In genomic region chr4:140213736-140214135, GRCh38 we compare ENCODE assay signal across 17 cellular contexts. TPM values are rescaled to one million over a fixed set of nuclear protein-coding genes. Genes with fewer than 3 reads are reported as not detected.
A peak's percentile ranks its signal among the peaks of the same experiment; 100 is the strongest.
DNase-seq lines count a peak whose midpoint lies in the region; ATAC-seq, FAIRE-seq and TF ChIP-seq lines count a peak whose summit lies in the region.
"Had no signal": no experiment of that assay in that cellular context is flagged by ENCODE, and none has a peak within 500 bp of the region (broad histone marks: within the 10 kb centered on the region; RNA-seq: fewer than 3 reads in every experiment).

No MANE protein-coding gene starts in this region.

- H3K36me3 Mint-ChIP-seq in activated CD8-positive, alpha-beta T cell treated with anti-CD3 and anti-CD28 coated beads for 36 hours (ENCODE audit: low read depth) = no peaks in the 10 kb centered on the region
- no peaks in the 10 kb centered on the region for H3K36me3 Mint-ChIP-seq in activated CD8-positive, alpha-beta T cell treated with anti-CD3 and anti-CD28 coated beads, Interleukin-2, amount 10 ng/mL, durations not matched to agents 7 days and 5 days (ENCODE audit: low read depth)
- H3K36me3 Mint-ChIP-seq: CD14-positive monocyte had no signal

- H3K27me3 ChIP-seq in PC-3 (ENCODE audit: low read length) (no peaks in the 10 kb centered on the region), endothelial cell of umbilical vein (ENCODE audit: control insufficient read depth in 2 of 2, insufficient read depth in 2 of 2, low read length in 2 of 2) (peaks cover 0 to 1% of the 10 kb centered on the region in 2 experiments), muscle layer of duodenum (ENCODE audit: low read depth, low read length) (no peaks in the 10 kb centered on the region), adrenal gland (no peaks in the 10 kb centered on the region)
- H3K27me3 ChIP-seq in effector memory CD4-positive, alpha-beta T cell (replicated peaks; ENCODE audit: control insufficient read depth, insufficient read depth, low read length, poor library complexity, severe bottlenecking) = no peaks in the 10 kb centered on the region
- H3K27me3 ChIP-seq: heart left ventricle had no signal

- no peak for FAIRE-seq in endothelial cell of umbilical vein (lab: Jason Lieb, UNC)

- H2AFZ ChIP-seq in PC-3 (ENCODE audit: low read length) (peak overlapping the region; percentile 42; the same call in 1 of the 2 replicates), endothelial cell of umbilical vein (ENCODE audit: low read depth, low read length) (no peak overlapping the region)

- POLR2A ChIA-PET in activated CD8-positive, alpha-beta T cell treated with anti-CD3 and anti-CD28 coated beads for 36 hours (lab: Charles Lee) = no interaction called here
- POLR2A ChIA-PET in activated CD8-positive, alpha-beta T cell treated with anti-CD3 and anti-CD28 coated beads, Interleukin-2, amount 10 ng/mL, durations not matched to agents 7 days and 5 days (lab: Charles Lee) = no interaction called here
- POLR2A ChIA-PET in PC-3 (lab: Charles Lee; ENCODE audit: unreplicated experiment) = no interaction called here
- POLR2A ChIA-PET in endothelial cell of umbilical vein (lab: Charles Lee) = no interaction called here

- DNase-seq in activated CD8-positive, alpha-beta T cell treated with anti-CD3 and anti-CD28 coated beads for 36 hours = peak; percentile 24
- no peak for DNase-seq in activated CD8-positive, alpha-beta T cell treated with anti-CD3 and anti-CD28 coated beads, Interleukin-2, amount 10 ng/mL, durations not matched to agents 7 days and 5 days
- DNase-seq in PC-3 (peak; percentile 58), endothelial cell of umbilical vein (ENCODE audit: low read depth, low spot score) (no peak), adrenal gland (no peak)
- DNase-seq in effector memory CD4-positive, alpha-beta T cell = no peak
- DNase-seq in activated effector memory CD4-positive, alpha-beta T cell treated with anti-CD3 and anti-CD28 coated beads, Interleukin-2, amount 50 U/mL, for 16 hours = no peak
- DNase-seq: activated CD8-positive, alpha-beta memory T cell treated with anti-CD3 and anti-CD28 coated beads, Interleukin-2, amount 50 U/mL, for 48 hours; activated naive CD8-positive, alpha-beta T cell treated with anti-CD3 and anti-CD28 coated beads, Interleukin-2, amount 10 ng/mL, durations not matched to agents 7 days and 5 days; heart left ventricle; kidney glomerular epithelial cell; NCI-H1048; stimulated activated naive CD4-positive, alpha-beta T cell treated with Interleukin-2 at 50 U/mL for 16 hours; T-helper 2 cell had no signal

- no peaks in the 10 kb centered on the region for H3K9me3 Mint-ChIP-seq in activated CD8-positive, alpha-beta T cell treated with anti-CD3 and anti-CD28 coated beads for 36 hours
- no peaks in the 10 kb centered on the region for H3K9me3 Mint-ChIP-seq in activated CD8-positive, alpha-beta T cell treated with anti-CD3 and anti-CD28 coated beads, Interleukin-2, amount 10 ng/mL, durations not matched to agents 7 days and 5 days (ENCODE audit: insufficient read depth)

- no peaks in the 10 kb centered on the region for H3K9me2 ChIP-seq in PC-3 (replicated peaks; ENCODE audit: low read length)

- H3F3A ChIP-seq in PC-3 (ENCODE audit: low read length, unreplicated experiment) = no peaks in the 10 kb centered on the region

- intact Hi-C loops in activated CD8-positive, alpha-beta T cell treated with anti-CD3 and anti-CD28 coated beads for 36 hours (cut with micrococcal nuclease) = no loop called here
- intact Hi-C loops in PC-3 (cut with micrococcal nuclease) (no loop called here), endothelial cell of umbilical vein (cut with micrococcal nuclease) (no loop called here), adrenal gland (cut with DNase I) (no loop called here)

- no TSS peak for BruUV-seq in PC-3 (replicated peaks; lab: Mats Ljungman, UMichigan)
- BruUV-seq in endothelial cell of umbilical vein (replicated peaks; lab: Mats Ljungman, UMichigan) = no TSS peak

- ATAC-seq in activated CD8-positive, alpha-beta T cell treated with anti-CD3 and anti-CD28 coated beads for 36 hours = peak; percentile 71
- ATAC-seq in activated CD8-positive, alpha-beta T cell treated with anti-CD3 and anti-CD28 coated beads, Interleukin-2, amount 10 ng/mL, durations not matched to agents 7 days and 5 days = no peak
- ATAC-seq in PC-3 = peak; percentile 70
- ATAC-seq: heart left ventricle had no signal

- no peak overlapping the region for H3K27ac Mint-ChIP-seq in activated CD8-positive, alpha-beta T cell treated with anti-CD3 and anti-CD28 coated beads for 36 hours
- H3K27ac Mint-ChIP-seq in activated CD8-positive, alpha-beta T cell treated with anti-CD3 and anti-CD28 coated beads, Interleukin-2, amount 10 ng/mL, durations not matched to agents 7 days and 5 days = no peak overlapping the region
- H3K27ac Mint-ChIP-seq: activated naive CD8-positive, alpha-beta T cell treated with anti-CD3 and anti-CD28 coated beads, Interleukin-2, amount 10 ng/mL, durations not matched to agents 7 days and 5 days had no signal

- 67 to 96% (median 88%) methylated on average over 1 of the region's 1 CpG; no CpG with 5 or more reads in 1 of the 4 donors for WGBS in adrenal gland, 4 donors

- peaks cover 2% of the 10 kb centered on the region for H3K27me3 Mint-ChIP-seq in activated CD8-positive, alpha-beta T cell treated with anti-CD3 and anti-CD28 coated beads for 36 hours
- peaks cover 14% of the 10 kb centered on the region for H3K27me3 Mint-ChIP-seq in activated CD8-positive, alpha-beta T cell treated with anti-CD3 and anti-CD28 coated beads, Interleukin-2, amount 10 ng/mL, durations not matched to agents 7 days and 5 days (ENCODE audit: low read depth)

- CTCF ChIA-PET in activated CD8-positive, alpha-beta T cell treated with anti-CD3 and anti-CD28 coated beads for 36 hours (lab: Charles Lee) = no interaction called here
- CTCF ChIA-PET in activated CD8-positive, alpha-beta T cell treated with anti-CD3 and anti-CD28 coated beads, Interleukin-2, amount 10 ng/mL, durations not matched to agents 7 days and 5 days (lab: Charles Lee) = no interaction called here
- CTCF ChIA-PET in PC-3 (lab: Charles Lee) = no interaction called here
- CTCF ChIA-PET in endothelial cell of umbilical vein (lab: Charles Lee) = interaction anchor here (1.0 kb wide), 2 partner anchors 9 to 201 kb away, joined by 3 to 4 read pairs; no protein-coding TSS in a partner anchor

- no peak for TF ChIP-seq POLR2A in endothelial cell of umbilical vein (IDR thresholded peaks at IDR 0.05; ENCODE audit: low read depth, low read length)
- no peak for TF ChIP-seq POLR2A in adrenal gland (IDR thresholded peaks at IDR 0.05)

- H4K20me1 ChIP-seq in PC-3 (ENCODE audit: low read length) (no peaks in the 10 kb centered on the region), endothelial cell of umbilical vein (replicated peaks; ENCODE audit: control insufficient read depth, extremely low read depth, insufficient read depth, low read length) (no peaks in the 10 kb centered on the region)

- H3K9me3 ChIP-seq in PC-3 (ENCODE audit: low read length) (no peaks in the 10 kb centered on the region), endothelial cell of umbilical vein (replicated peaks; ENCODE audit: control insufficient read depth, insufficient read depth, low read length) (no peaks in the 10 kb centered on the region), muscle layer of duodenum (ENCODE audit: control insufficient read depth in 1 of 2, low read length in 2 of 2) (no peaks in the 10 kb centered on the region), adrenal gland (replicated peaks in 1 of 3) (no peaks in the 10 kb centered on the region)
- H3K9me3 ChIP-seq in effector memory CD4-positive, alpha-beta T cell (ENCODE audit: control insufficient read depth, low read length) = no peaks in the 10 kb centered on the region
- H3K9me3 ChIP-seq: heart left ventricle had no signal

- H3K4me1 Mint-ChIP-seq in activated CD8-positive, alpha-beta T cell treated with anti-CD3 and anti-CD28 coated beads for 36 hours (ENCODE audit: low read depth) = peaks cover 4% of the 10 kb centered on the region
- H3K4me1 Mint-ChIP-seq in activated CD8-positive, alpha-beta T cell treated with anti-CD3 and anti-CD28 coated beads, Interleukin-2, amount 10 ng/mL, durations not matched to agents 7 days and 5 days (ENCODE audit: low read depth) = no peaks in the 10 kb centered on the region
- H3K4me1 Mint-ChIP-seq: activated naive CD8-positive, alpha-beta T cell treated with anti-CD3 and anti-CD28 coated beads, Interleukin-2, amount 10 ng/mL, durations not matched to agents 7 days and 5 days had no signal

- H3K9me1 ChIP-seq in endothelial cell of umbilical vein (replicated peaks; ENCODE audit: control insufficient read depth, extremely low read depth, insufficient read depth, low read length) = no peaks in the 10 kb centered on the region

- H3K4me3 ChIP-seq in PC-3 (ENCODE audit: low read length) (0 out of 2 replicates have a peak overlapping the region, but pooled peaks have one; percentile 21), endothelial cell of umbilical vein (replicated peaks in 1 of 3; ENCODE audit: insufficient read depth in 1 of 3, low read depth in 1 of 3, low read length in 3 of 3) (no peak overlapping the region), muscle layer of duodenum (ENCODE audit: low read depth in 1 of 2, low read length in 2 of 2) (peak overlapping the region in 1 of 2 donors; percentile 8), adrenal gland (no peak overlapping the region)
- no peak overlapping the region for H3K4me3 ChIP-seq in effector memory CD4-positive, alpha-beta T cell (ENCODE audit: insufficient read depth, low read depth, low read length, poor library complexity, severe bottlenecking)
- H3K4me3 ChIP-seq: heart left ventricle, skin epidermis had no signal

- dilution Hi-C loops in endothelial cell of umbilical vein (cut with MboI; ENCODE audit: extremely low pct_ligation_motif_present, low sequenced_read_pairs) = no loop called here

- H3K27ac ChIP-seq in PC-3 (ENCODE audit: low read length) = peak overlapping the region; percentile 75
- H3K27ac ChIP-seq in endothelial cell of umbilical vein (ENCODE audit: insufficient read depth, low read depth, low read length) = no peak overlapping the region
- H3K27ac ChIP-seq in muscle layer of duodenum (ENCODE audit: low read length) = peak overlapping the region; percentile 21
- H3K27ac ChIP-seq in effector memory CD4-positive, alpha-beta T cell (ENCODE audit: insufficient read depth, low read length, poor library complexity, severe bottlenecking) = no peak overlapping the region
- H3K27ac ChIP-seq in adrenal gland = no peak overlapping the region
- H3K27ac ChIP-seq: heart left ventricle, skin epidermis had no signal

- no peaks in the 10 kb centered on the region for H3K36me3 ChIP-seq in PC-3 (ENCODE audit: low read depth, low read length)
- no peaks in the 10 kb centered on the region for H3K36me3 ChIP-seq in endothelial cell of umbilical vein (ENCODE audit: control insufficient read depth in 2 of 2, extremely low read depth in 1 of 2, insufficient read depth in 2 of 2, low read length in 2 of 2)
- H3K36me3 ChIP-seq in muscle layer of duodenum (ENCODE audit: control insufficient read depth in 1 of 2, insufficient read depth in 2 of 2, low read length in 2 of 2) = no peaks in the 10 kb centered on the region
- H3K36me3 ChIP-seq in effector memory CD4-positive, alpha-beta T cell (ENCODE audit: control insufficient read depth, insufficient read depth, low read length) = no peaks in the 10 kb centered on the region
- no peaks in the 10 kb centered on the region for H3K36me3 ChIP-seq in adrenal gland (replicated peaks in 1 of 2)
- H3K36me3 ChIP-seq: heart left ventricle had no signal

- no peak for TF ChIP-seq CTCF in activated CD8-positive, alpha-beta T cell treated with anti-CD3 and anti-CD28 coated beads for 36 hours (IDR thresholded peaks at IDR 0.05)
- no peak for TF ChIP-seq CTCF in PC-3 (conservative IDR thresholded peaks at IDR 0.05; ENCODE audit: low read depth, low read length)
- no peak for TF ChIP-seq CTCF in endothelial cell of umbilical vein (IDR thresholded peaks at IDR 0.05; ENCODE audit: extremely low read depth in 1 of 2, insufficient read depth in 1 of 2, low read depth in 1 of 2, low read length in 2 of 2)
- TF ChIP-seq CTCF in adrenal gland (IDR thresholded peaks at IDR 0.05) = no peak

- no peak overlapping the region for H3K4me3 Mint-ChIP-seq in activated CD8-positive, alpha-beta T cell treated with anti-CD3 and anti-CD28 coated beads for 36 hours
- no peak overlapping the region for H3K4me3 Mint-ChIP-seq in activated CD8-positive, alpha-beta T cell treated with anti-CD3 and anti-CD28 coated beads, Interleukin-2, amount 10 ng/mL, durations not matched to agents 7 days and 5 days
- H3K4me3 Mint-ChIP-seq: activated naive CD8-positive, alpha-beta T cell treated with anti-CD3 and anti-CD28 coated beads, Interleukin-2, amount 10 ng/mL, durations not matched to agents 7 days and 5 days; CD14-positive monocyte had no signal

- H3K4me2 ChIP-seq in PC-3 (ENCODE audit: low read length) (peak overlapping the region; percentile 73), endothelial cell of umbilical vein (ENCODE audit: insufficient read depth, low read length) (no peak overlapping the region)

- H3K9ac ChIP-seq in PC-3 (ENCODE audit: low read length) (peak overlapping the region; percentile 8; the same call in 1 of the 2 replicates), endothelial cell of umbilical vein (replicated peaks; ENCODE audit: extremely low read depth, insufficient read depth, low read length) (no peak overlapping the region)

- H3K4me1 ChIP-seq in PC-3 (ENCODE audit: insufficient read depth, low read length) = peaks cover 17% of the 10 kb centered on the region
- no peaks in the 10 kb centered on the region for H3K4me1 ChIP-seq in endothelial cell of umbilical vein (ENCODE audit: control insufficient read depth, extremely low read depth, insufficient read depth, low read length)
- H3K4me1 ChIP-seq in muscle layer of duodenum (ENCODE audit: control insufficient read depth in 1 of 2, insufficient read depth in 2 of 2, low read length in 2 of 2) = no peaks in the 10 kb centered on the region
- H3K4me1 ChIP-seq in effector memory CD4-positive, alpha-beta T cell (ENCODE audit: control insufficient read depth, insufficient read depth, low read length, poor library complexity, severe bottlenecking) = no peaks in the 10 kb centered on the region
- H3K4me1 ChIP-seq in adrenal gland (replicated peaks in 1 of 2) = no peaks in the 10 kb centered on the region
- H3K4me1 ChIP-seq: heart left ventricle had no signal

- H3K79me2 ChIP-seq in PC-3 (ENCODE audit: low read length) (no peaks in the 10 kb centered on the region), endothelial cell of umbilical vein (ENCODE audit: control insufficient read depth, insufficient read depth, low read length) (no peaks in the 10 kb centered on the region)

RNA-seq across cellular contexts. Expression of gene MAML3, which starts 59.8 kb away (rescaled TPM):
- 1 to 10 TPM; 2.0 to 2.4 TPM for total RNA-seq in activated CD8-positive, alpha-beta T cell treated with anti-CD3 and anti-CD28 coated beads for 36 hours
- total RNA-seq in activated CD8-positive, alpha-beta T cell treated with anti-CD3 and anti-CD28 coated beads, Interleukin-2, amount 10 ng/mL, durations not matched to agents 7 days and 5 days = 1 to 10 TPM; 4.0 to 4.1 TPM
- total RNA-seq in PC-3 (2014; rRNA removed) (3.9 and 4.3 TPM in 2 replicates), endothelial cell of umbilical vein (20.1 and 20.3 TPM in 2 replicates), adrenal gland (10 to 100 TPM in 3 of 8 donors, 1 to 10 TPM in 5; 3.4 to 15.9 (median 9.2) TPM)
- polyA plus RNA-seq in endothelial cell of umbilical vein (13.1 and 14.0 TPM in 2 replicates), adrenal gland (1 to 10 TPM; 2.0 to 7.3 (median 6.0) TPM)
- 11.6 TPM in 2 replicates for polyA plus RNA-seq in endothelial cell of umbilical vein (2011; cell fraction: cytosol; rRNA removed)
- polyA plus RNA-seq in endothelial cell of umbilical vein (2011; cell fraction: nucleus; rRNA removed) = 21.1 and 27.4 TPM in 2 replicates
- 8.1 and 10.2 TPM in 2 replicates for polyA plus RNA-seq in endothelial cell of umbilical vein (2012)
- polyA minus RNA-seq in endothelial cell of umbilical vein = 24.5 and 26.5 TPM in 2 replicates
- 1.1 TPM for polyA minus RNA-seq in endothelial cell of umbilical vein (2011; cell fraction: cytosol; rRNA and poly(A)+ RNA removed)
- 55.7 and 61.8 TPM in 2 replicates for polyA minus RNA-seq in endothelial cell of umbilical vein (2011; cell fraction: nucleus; rRNA and poly(A)+ RNA removed)

Comparison
In these comparisons a context has a peak if more than half of its experiments do, and no peak if none do; other contexts are left out.
1. DNase-seq: peak in activated CD8-positive, alpha-beta T cell treated with anti-CD3 and anti-CD28 coated beads for 36 hours (single experiment) and PC-3 (single experiment); none in activated CD8-positive, alpha-beta T cell treated with anti-CD3 and anti-CD28 coated beads, Interleukin-2, amount 10 ng/mL, durations not matched to agents 7 days and 5 days (single experiment), endothelial cell of umbilical vein (single experiment), effector memory CD4-positive, alpha-beta T cell (0 of 3), adrenal gland (0 of 7) and activated effector memory CD4-positive, alpha-beta T cell treated with anti-CD3 and anti-CD28 coated beads, Interleukin-2, amount 50 U/mL, for 16 hours (single experiment).
2. H3K27ac ChIP-seq: peak in PC-3 (single experiment) and muscle layer of duodenum (single experiment); none in endothelial cell of umbilical vein (single experiment), effector memory CD4-positive, alpha-beta T cell (single experiment) and adrenal gland (0 of 5).